In the genomic region with DNA sequence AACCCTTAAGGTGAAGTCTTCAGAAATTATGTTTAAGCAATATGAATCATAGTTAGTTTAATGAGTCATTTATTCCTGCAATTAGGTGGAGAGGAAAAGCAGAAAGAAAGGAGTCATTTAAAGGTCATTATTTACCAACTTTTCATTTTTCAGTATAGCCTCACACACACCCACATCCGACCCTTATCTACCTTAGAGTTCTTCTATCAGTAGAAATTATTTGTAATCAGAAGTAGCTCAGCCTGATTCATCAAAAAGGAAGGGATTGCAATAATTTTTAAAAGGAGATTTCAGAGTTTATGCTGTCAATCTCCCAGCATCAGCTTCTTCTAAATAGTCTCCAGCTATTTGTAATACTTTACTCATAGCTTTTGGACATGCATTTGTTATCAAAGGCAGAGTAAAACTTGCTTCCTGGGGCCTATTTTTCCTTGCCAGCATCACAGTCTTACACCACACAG, we compare ENCODE assay signal across 18 cellular contexts. TPM values are rescaled to one million over a fixed set of nuclear protein-coding genes. Genes with fewer than 3 reads are reported as not detected.
DNase-seq lines count a peak whose midpoint lies in the region; ATAC-seq and TF ChIP-seq lines count a peak whose summit lies in the region.
"Had no signal": no experiment of that assay in that cellular context is flagged by ENCODE, and none has a peak within 500 bp of the region (broad histone marks: within the 10 kb centered on the region; RNA-seq: fewer than 3 reads in every experiment).

No MANE protein-coding gene starts in this region.

- no peaks in the 10 kb centered on the region for H3K9me2 ChIP-seq in PC-3 (replicated peaks; ENCODE audit: low read length)

- no peaks in the 10 kb centered on the region for H3K36me3 ChIP-seq in PC-3 (ENCODE audit: low read depth, low read length)
- H3K36me3 ChIP-seq: cardiac muscle cell, WERI-Rb-1 had no signal

- BruUV-seq in PC-3 (replicated peaks; lab: Mats Ljungman, UMichigan), result no TSS peak

- peaks cover 11% of the 10 kb centered on the region for H3F3A ChIP-seq in PC-3 (ENCODE audit: low read length, unreplicated experiment)

- DNase-seq in EH (ENCODE audit: low read depth) (peak; percentile 16), PC-3 (peak; percentile 87), dermis blood vessel endothelial cell (peak; percentile 66), non-pigmented ciliary epithelial cell (ENCODE audit: low read depth) (peak; percentile 59), GM20000 (ENCODE audit: low spot score) (no peak), NCI-H774 (lab: John Stamatoyannopoulos, UW) (no peak), inferior parietal cortex (ENCODE audit: extremely low spot score) (no peak)
- DNase-seq: glutamatergic neuron, kidney, NCI-H1417, NCI-H2227 treated with DMSO at 0.1 percent for 48 hours, occipital lobe, WERI-Rb-1 had no signal

- H3K9ac ChIP-seq in PC-3 (ENCODE audit: low read length), result peak overlapping the region; percentile 66

- POLR2A ChIA-PET in PC-3 (lab: Charles Lee; ENCODE audit: unreplicated experiment), result no interaction called here

- ATAC-seq in PC-3 (peak; percentile 71), GM21737 (IDR thresholded peaks at IDR 0.05; ENCODE audit: unreplicated experiment) (no peak)
- ATAC-seq: stimulated activated effector memory CD8-positive, alpha-beta T cell treated with anti-CD3 and anti-CD28 coated beads, Interleukin-12 subunit alpha, Interleukin-12 subunit beta, amount 100 ng/mL, for 72 hours had no signal

- peak overlapping the region; percentile 96 for H3K27ac ChIP-seq in PC-3 (ENCODE audit: low read length)
- H3K27ac ChIP-seq: cardiac muscle cell, WERI-Rb-1 had no signal

- TF ChIP-seq CTCF in PC-3 (conservative IDR thresholded peaks at IDR 0.05; ENCODE audit: low read depth, low read length) (no peak), GM20000 (IDR thresholded peaks at IDR 0.05; ENCODE audit: extremely low read depth, missing control alignments) (no peak)

- intact Hi-C loops in PC-3 (cut with micrococcal nuclease), result loop anchor here (1.0 to 5.0 kb wide), 3 partner anchors 27 to 55 kb away; no protein-coding TSS in a partner anchor

- H4K20me1 ChIP-seq in PC-3 (ENCODE audit: low read length), result no peaks in the 10 kb centered on the region

- no peaks in the 10 kb centered on the region for H3K9me3 ChIP-seq in PC-3 (ENCODE audit: low read length)

- H3K79me2 ChIP-seq in PC-3 (ENCODE audit: low read length), result no peaks in the 10 kb centered on the region

- no peaks in the 10 kb centered on the region for H3K27me3 ChIP-seq in PC-3 (ENCODE audit: low read length)
- H3K27me3 ChIP-seq: cardiac muscle cell had no signal

- H3K4me3 ChIP-seq in PC-3 (ENCODE audit: low read length), result no peak overlapping the region
- H3K4me3 ChIP-seq: cardiac muscle cell had no signal

- CTCF ChIA-PET in PC-3 (lab: Charles Lee), result no interaction called here

- peak overlapping the region; percentile 33 for H3K4me2 ChIP-seq in PC-3 (ENCODE audit: low read length)

- peaks cover 52% of the 10 kb centered on the region for H3K4me1 ChIP-seq in PC-3 (ENCODE audit: insufficient read depth, low read length)

- H2AFZ ChIP-seq in PC-3 (ENCODE audit: low read length), result no peak overlapping the region

RNA-seq across cellular contexts. Expression of gene ANXA10, which starts 6.0 kb away (rescaled TPM):
- total RNA-seq in PC-3 (2014; rRNA removed) (0.47 and 0.92 TPM in 2 replicates), dermis blood vessel endothelial cell (0.34 TPM in 1 of 2 replicates, not detected in the other)
- total RNA-seq: cardiac muscle cell, H1, kidney, mononuclear cell, occipital lobe had no signal

Comparison
In these comparisons a context has a peak if more than half of its experiments do, and no peak if none do; other contexts are left out.
1. DNase-seq: peak in EH (single experiment), PC-3 (single experiment), dermis blood vessel endothelial cell (single experiment) and non-pigmented ciliary epithelial cell (single experiment); none in GM20000 (single experiment), NCI-H774 (single experiment) and inferior parietal cortex (single experiment).